Comparison of ENCODE assay signal across 20 cellular contexts in the genomic region with DNA sequence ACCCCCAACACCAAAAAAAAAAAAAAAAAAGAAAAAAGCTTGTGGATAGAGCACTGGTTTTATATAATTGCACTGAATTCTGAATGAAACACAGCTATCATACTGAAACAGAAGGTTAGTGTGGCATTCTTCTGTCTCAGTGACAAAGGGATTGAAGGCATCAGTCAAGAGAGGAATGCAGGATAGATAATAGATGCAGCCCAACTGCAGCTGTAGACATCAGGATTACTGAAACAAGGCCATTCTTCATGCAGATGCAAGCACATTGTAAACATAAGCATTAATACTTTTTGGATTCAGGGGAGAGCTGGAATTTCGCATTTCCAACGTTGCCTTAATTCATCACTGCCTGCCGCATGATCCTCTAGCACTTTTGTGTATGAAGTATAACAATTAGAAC.
"Had no signal": no experiment of that assay in that cellular context is flagged by ENCODE, and none has a peak within 500 bp of the region (broad histone marks: within the 10 kb centered on the region; RNA-seq: fewer than 3 reads in every experiment).

No MANE protein-coding gene starts in this region.

- H3K36me3 ChIP-seq: left lung, prostate gland, sigmoid colon, stomach, thyroid gland had no signal

- H3K9me3 ChIP-seq: left lung, prostate gland, sigmoid colon, stomach, thyroid gland had no signal

- FAIRE-seq: frontal cortex, islet of Langerhans had no signal

- ATAC-seq: effector memory CD8-positive, alpha-beta T cell; left cardiac atrium; left lung; naive thymus-derived CD8-positive, alpha-beta T cell; right cardiac atrium; stimulated activated effector memory CD8-positive, alpha-beta T cell treated with anti-CD3 and anti-CD28 coated beads, Interleukin-12 subunit alpha, Interleukin-12 subunit beta, amount 100 ng/mL, for 72 hours had no signal

- H3K4me1 ChIP-seq: left lung, prostate gland, stomach, thyroid gland had no signal

- H3K27ac ChIP-seq: coronary artery, left lung, prostate gland, sigmoid colon, stomach, thyroid gland had no signal

- H3K4me3 ChIP-seq: coronary artery, left lung, prostate gland, sigmoid colon, stomach, thyroid gland had no signal

- H3K27me3 ChIP-seq: left lung, sigmoid colon, stomach, thyroid gland had no signal

- DNase-seq: dermis blood vessel endothelial cell; effector memory CD8-positive, alpha-beta T cell; left cardiac atrium; left lung; mesenchymal stem cell; midbrain; naive thymus-derived CD8-positive, alpha-beta T cell; nephron progenitor cell; right cardiac atrium; sigmoid colon; stimulated activated CD4-positive, alpha-beta T cell treated with anti-CD3 and anti-CD28 coated beads, Interleukin-2, amount 100 ng/mL, for 24 hours; stimulated activated CD4-positive, alpha-beta T cell treated with anti-CD3 and anti-CD28 coated beads, Interleukin-4, amount 100 ng/mL, for 24 hours; stimulated activated naive CD4-positive, alpha-beta T cell treated with Interleukin-2 at 50 U/mL for 16 hours; stomach; thyroid gland had no signal
